8 cellular contexts compared by ENCODE assay signal in the genomic region with DNA sequence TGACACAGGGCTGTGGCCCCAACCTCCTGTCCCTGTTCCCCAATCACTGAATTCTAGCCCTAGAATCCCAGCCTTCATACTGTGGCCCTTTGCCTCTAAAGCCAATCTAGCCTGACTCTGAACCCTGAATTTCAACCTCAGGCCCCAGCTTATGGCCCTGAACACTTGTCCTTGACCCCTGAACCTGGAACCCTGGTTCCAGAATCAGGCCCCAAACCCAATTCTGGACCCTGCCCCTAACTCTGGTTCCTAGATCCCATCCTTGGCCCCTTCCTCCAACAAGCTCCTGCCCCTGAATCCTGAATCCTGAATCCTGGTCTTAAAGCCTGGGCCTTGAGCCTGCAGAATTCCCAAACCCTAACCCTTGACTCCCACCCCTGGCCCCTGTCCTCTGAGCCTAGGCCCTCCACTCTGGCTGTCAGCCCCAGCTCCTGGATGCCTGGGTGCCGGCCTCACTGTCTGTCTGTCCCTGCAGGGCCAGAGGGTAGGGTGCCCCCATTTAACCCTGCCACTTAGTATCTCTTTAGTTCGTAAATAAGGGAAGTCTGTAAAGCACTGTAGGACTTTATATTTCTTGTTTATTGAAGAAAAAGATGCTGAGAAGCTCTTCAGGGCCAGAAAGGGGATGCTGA. TPM values are rescaled to one million over a fixed set of nuclear protein-coding genes. Genes with fewer than 3 reads are reported as not detected.
DNase-seq lines count a peak whose midpoint lies in the region; ATAC-seq and TF ChIP-seq lines count a peak whose summit lies in the region.

No MANE protein-coding gene starts in this region.

- H3K4me3 ChIP-seq in GM06990 (replicated peaks; ENCODE audit: low read depth, low read length) (peak overlapping the region; percentile 77), SJCRH30 (peak overlapping the region; percentile 65; the same call in 1 of the 2 replicates), fibroblast of pulmonary artery (replicated peaks; ENCODE audit: low read depth, low read length) (peak overlapping the region; percentile 72), rectal smooth muscle tissue (ENCODE audit: low read length) (peak overlapping the region; percentile 71)

- DNase-seq in GM06990 (ENCODE audit: extremely low read depth, insufficient read length), result no peak
- no peak for DNase-seq in SJCRH30
- DNase-seq in fibroblast of pulmonary artery (ENCODE audit: low read depth), result no peak
- no peak for DNase-seq in NCI-H510A treated with DMSO at 0.1 percent for 48 hours (lab: John Stamatoyannopoulos, UW)
- DNase-seq in GM13976 (ENCODE audit: low spot score), result no peak

- H3K4me1 ChIP-seq in SJCRH30 (no peaks in the 10 kb centered on the region), rectal smooth muscle tissue (ENCODE audit: control insufficient read depth, insufficient read depth, low read length) (peaks cover 28% of the 10 kb centered on the region)

- H3K36me3 ChIP-seq in GM06990 (ENCODE audit: control insufficient read depth, insufficient read depth, low read length), result no peaks in the 10 kb centered on the region
- no peaks in the 10 kb centered on the region for H3K36me3 ChIP-seq in SJCRH30
- H3K36me3 ChIP-seq in rectal smooth muscle tissue (ENCODE audit: control insufficient read depth, insufficient read depth, low read length), result no peaks in the 10 kb centered on the region

- TF ChIP-seq CTCF in GM06990 (IDR thresholded peaks at IDR 0.05; ENCODE audit: insufficient read depth, low read length, poor library complexity, severe bottlenecking) (no peak), fibroblast of pulmonary artery (IDR thresholded peaks at IDR 0.05; ENCODE audit: low read length, missing control alignments) (no peak), GM13976 (IDR thresholded peaks at IDR 0.05; ENCODE audit: borderline replicate concordance, control extremely low read depth, extremely low read depth, insufficient read depth, missing control alignments) (no peak)

- no peak overlapping the region for H3K27ac ChIP-seq in SJCRH30
- H3K27ac ChIP-seq in rectal smooth muscle tissue (ENCODE audit: low read depth, low read length), result peak overlapping the region; percentile 81

- H3K9me3 ChIP-seq in SJCRH30 (replicated peaks), result no peaks in the 10 kb centered on the region

- no peak for ATAC-seq in HG03175 (IDR thresholded peaks at IDR 0.05; ENCODE audit: unreplicated experiment)
- ATAC-seq in GM19395 (IDR thresholded peaks at IDR 0.05; ENCODE audit: unreplicated experiment), result no peak

- peak overlapping the region; percentile 72 for H3K9ac ChIP-seq in rectal smooth muscle tissue (ENCODE audit: low read length)

- no peaks in the 10 kb centered on the region for H3K27me3 ChIP-seq in GM06990 (replicated peaks; ENCODE audit: control insufficient read depth, insufficient read depth, low read length)
- H3K27me3 ChIP-seq in SJCRH30, result no peaks in the 10 kb centered on the region
- no peaks in the 10 kb centered on the region for H3K27me3 ChIP-seq in rectal smooth muscle tissue (ENCODE audit: control insufficient read depth, insufficient read depth, low read length)

- in situ Hi-C loops in GM13976 (cut with MboI; ENCODE audit: low sequenced_read_pairs, unreplicated experiment), result no loop called here

RNA-seq across cellular contexts. Expression of a gene that starts 1.3 kb away (rescaled TPM):
- total RNA-seq in SJCRH30 (2014; rRNA removed; shearing (Covaris generic)), result 18.9 and 22.4 TPM in 2 replicates
